In the genomic region with DNA sequence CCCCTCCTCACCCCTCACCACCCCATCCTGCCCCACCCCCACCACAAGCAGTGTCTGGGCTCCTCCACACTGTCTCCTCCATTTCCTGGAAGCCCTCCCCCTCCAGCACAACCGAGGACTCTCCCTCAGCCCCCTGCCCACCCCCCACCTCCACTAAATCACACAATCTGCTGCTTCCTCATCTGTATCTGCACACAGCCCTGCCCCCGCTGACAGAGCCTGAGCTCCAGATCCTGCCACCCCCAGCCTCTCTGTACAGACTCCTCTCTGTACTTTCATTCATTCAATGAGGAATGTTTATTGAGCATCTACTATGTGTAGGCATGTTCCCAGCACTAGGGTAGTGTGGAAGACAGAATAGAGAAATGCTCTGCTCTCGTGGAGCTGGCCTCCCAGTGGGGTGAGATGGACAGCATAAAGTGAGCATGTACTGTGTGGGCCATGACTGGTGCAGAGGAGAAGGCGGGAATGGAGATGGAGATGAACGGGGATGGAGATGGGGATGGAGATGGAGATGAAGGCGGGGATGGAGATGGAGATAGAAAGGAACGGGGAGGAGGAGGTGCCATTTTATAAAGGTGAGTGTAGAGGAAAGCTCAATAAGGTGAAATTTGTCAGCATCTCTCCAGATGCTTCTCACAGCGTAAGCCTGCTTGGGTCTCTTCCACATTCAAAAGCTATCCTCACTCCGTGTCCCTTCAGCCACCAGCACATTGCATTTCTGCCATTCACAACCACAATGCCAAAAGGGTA, we compare ENCODE assay signal across 19 cellular contexts. TPM values are rescaled to one million over a fixed set of nuclear protein-coding genes. Genes with fewer than 3 reads are reported as not detected.
DNase-seq lines count a peak whose midpoint lies in the region; ATAC-seq, FAIRE-seq and TF ChIP-seq lines count a peak whose summit lies in the region.
"Had no signal": no experiment of that assay in that cellular context is flagged by ENCODE, and none has a peak within 500 bp of the region (broad histone marks: within the 10 kb centered on the region; RNA-seq: fewer than 3 reads in every experiment).

No MANE protein-coding gene starts in this region.

- peaks cover 65% of the 10 kb centered on the region for H3K27me3 Mint-ChIP-seq in H9 (ENCODE audit: low read depth)

- no peak overlapping the region for H2BK120ac ChIP-seq in H9 (ENCODE audit: low read depth, low read length, poor library complexity, severe bottlenecking)

- no peak overlapping the region for H3K56ac ChIP-seq in H9 (ENCODE audit: insufficient read length, low read depth, low read length)

- H3K4me3 Mint-ChIP-seq in H9, result no peak overlapping the region
- H3K4me3 Mint-ChIP-seq: CD8-positive, alpha-beta T cell had no signal

- no peak overlapping the region; a peak in 1 of 7 replicates for H3K27ac Mint-ChIP-seq in H9
- H3K27ac Mint-ChIP-seq: CD8-positive, alpha-beta T cell had no signal

- no peak for TF ChIP-seq CTCF in H9 (conservative IDR thresholded peaks at IDR 0.05)
- no peak for TF ChIP-seq CTCF in bronchial epithelial cell (IDR thresholded peaks at IDR 0.05; ENCODE audit: insufficient read depth, low read length, severe bottlenecking)
- TF ChIP-seq CTCF in sigmoid colon (IDR thresholded peaks at IDR 0.05), result no peak

- H3K36me3 ChIP-seq in bronchial epithelial cell (ENCODE audit: control insufficient read depth, insufficient read depth, low read length) (no peaks in the 10 kb centered on the region), sigmoid colon (no peaks in the 10 kb centered on the region)
- H3K36me3 ChIP-seq: BLaER1 had no signal

- H3K4me2 ChIP-seq in H9 (ENCODE audit: insufficient read depth, insufficient read length, low read length), result no peak overlapping the region
- H3K4me2 ChIP-seq: A549, BLaER1, PC-9 had no signal

- no peak for TF ChIP-seq POLR2A in sigmoid colon (IDR thresholded peaks at IDR 0.05)

- no peaks in the 10 kb centered on the region for H3K23me2 ChIP-seq in H9 (ENCODE audit: insufficient read length, low read depth, low read length, poor library complexity, severe bottlenecking)

- peaks cover 10% of the 10 kb centered on the region; the same call in 1 of the 2 replicates for H3K27me3 ChIP-seq in H9 (ENCODE audit: insufficient read depth, low read length)
- H3K27me3 ChIP-seq in bronchial epithelial cell (ENCODE audit: control insufficient read depth, insufficient read depth, low read length), result peaks cover 5% of the 10 kb centered on the region
- peaks cover 7 to 74% (median 44%) of the 10 kb centered on the region in 3 donors for H3K27me3 ChIP-seq in sigmoid colon

- H3K79me1 ChIP-seq in H9 (ENCODE audit: insufficient read depth, low read depth, low read length, poor library complexity, severe bottlenecking), result no peaks in the 10 kb centered on the region

- peaks cover 4% of the 10 kb centered on the region for H4K20me1 ChIP-seq in H9 (ENCODE audit: control insufficient read depth, insufficient read depth, insufficient read length)

- H3K18ac ChIP-seq in H9 (ENCODE audit: insufficient read length, low read depth, low read length), result no peak overlapping the region

- intact Hi-C loops in sigmoid colon (cut with DNase I), result no loop called here

- no peak overlapping the region for H3K23ac ChIP-seq in H9 (ENCODE audit: insufficient read length, low read depth, low read length)

- H3K27ac ChIP-seq in H9 (ENCODE audit: insufficient read length, low read depth, low read length) (no peak overlapping the region), sigmoid colon (no peak overlapping the region)
- H3K27ac ChIP-seq: A549, BLaER1, PC-9, RWPE1 had no signal

- H4K8ac ChIP-seq in H9 (replicated peaks; ENCODE audit: insufficient read length, low read depth, low read length), result no peak overlapping the region

- H2BK12ac ChIP-seq in H9 (ENCODE audit: insufficient read length, low read depth, low read length), result no peak overlapping the region

- H3K4me1 Mint-ChIP-seq in H9, result peaks cover 23% of the 10 kb centered on the region in 2 experiments

- H3K4me3 ChIP-seq in bronchial epithelial cell (ENCODE audit: low read depth, low read length) (no peak overlapping the region), sigmoid colon (no peak overlapping the region)
- H3K4me3 ChIP-seq: A549, BLaER1, PC-9 had no signal

- WGBS in H9 (ENCODE audit: extremely low coverage, insufficient read length, low lambda C conversion rate), result 100% methylated on average over 3 of the region's 9 CpGs
- 72% methylated on average over 9 of the region's 9 CpGs for WGBS in sigmoid colon, 2 donors

- H4K91ac ChIP-seq in H9 (ENCODE audit: insufficient read length, low read depth, low read length), result no peak overlapping the region

- H3K9ac ChIP-seq in H9 (ENCODE audit: extremely low read depth, insufficient read length, low read length), result no peak overlapping the region
- H3K9ac ChIP-seq: BLaER1 had no signal

- H3K36me3 Mint-ChIP-seq in H9 (ENCODE audit: insufficient read depth in 1 of 3, low read depth in 3 of 3), result no peaks in the 10 kb centered on the region
- H3K36me3 Mint-ChIP-seq: CD8-positive, alpha-beta T cell had no signal

- TF ChIP-seq EP300 in sigmoid colon (IDR thresholded peaks at IDR 0.05), result no peak

- H3K9me3 ChIP-seq in H9 (ENCODE audit: control insufficient read depth, low read depth, low read length) (no peaks in the 10 kb centered on the region), sigmoid colon (no peaks in the 10 kb centered on the region)
- H3K9me3 ChIP-seq: A549, BLaER1 had no signal

- no peak overlapping the region for H2BK5ac ChIP-seq in H9 (ENCODE audit: insufficient read length, low read length)

- H2AK5ac ChIP-seq in H9 (ENCODE audit: insufficient read length, low read length), result no peak overlapping the region

- H3T11ph ChIP-seq in H9 (ENCODE audit: low read length), result no peak overlapping the region

- DNase-seq in H9, result peak; percentile 7
- DNase-seq in bronchial epithelial cell (ENCODE audit: low read depth), result no peak
- DNase-seq in left lobe of liver (ENCODE audit: low spot score), result peak; percentile 21
- DNase-seq in sigmoid colon, result peak; percentile 27
- DNase-seq in central memory CD4-positive, alpha-beta T cell, result no peak
- DNase-seq in activated CD4-positive, alpha-beta T cell treated with anti-CD3 and anti-CD28 coated beads for 1 hour, result no peak
- DNase-seq: CD8-positive, alpha-beta T cell; EL; GOT3; KBM-7; NCI-H1105 treated with DMSO at 0.1 percent for 48 hours; NCI-H1694 treated with DMSO at 0.1 percent for 48 hours; NCI-H226; PC-9 had no signal

- no peak overlapping the region for H4K5ac ChIP-seq in H9 (ENCODE audit: insufficient read length, low read depth, low read length)

- FAIRE-seq in bronchial epithelial cell (lab: Jason Lieb, UNC), result peak; percentile 52
- FAIRE-seq: A549, GM12891 had no signal

- H2BK15ac ChIP-seq in H9 (ENCODE audit: low read depth, low read length), result no peak overlapping the region

- H3K79me2 ChIP-seq in H9 (ENCODE audit: insufficient read depth, low read length), result no peaks in the 10 kb centered on the region

- H3K4ac ChIP-seq in H9 (ENCODE audit: low read depth, low read length), result no peak overlapping the region

- no peak overlapping the region for H2AFZ ChIP-seq in H9 (ENCODE audit: low read length)
- H2AFZ ChIP-seq: PC-9 had no signal

- H3K4me1 ChIP-seq in H9 (ENCODE audit: insufficient read depth, low read length), result no peaks in the 10 kb centered on the region
- peaks cover 0 to 21% (median 20%) of the 10 kb centered on the region in 4 donors for H3K4me1 ChIP-seq in sigmoid colon

- H3K14ac ChIP-seq in H9 (ENCODE audit: insufficient read depth, low read length), result no peak overlapping the region

- H2BK20ac ChIP-seq in H9 (ENCODE audit: low read depth, low read length, poor library complexity, severe bottlenecking), result no peak overlapping the region

- ATAC-seq in left lobe of liver (no peak), GM19463 (IDR thresholded peaks at IDR 0.05; ENCODE audit: unreplicated experiment) (no peak)
- ATAC-seq: CD8-positive, alpha-beta T cell had no signal

- no peaks in the 10 kb centered on the region for H3K9me3 Mint-ChIP-seq in H9
- H3K9me3 Mint-ChIP-seq: CD8-positive, alpha-beta T cell had no signal

RNA-seq across cellular contexts. Expression of gene PPP2R2C, which starts 2.5 kb away (rescaled TPM):
- 8.1 and 8.6 TPM in 2 replicates for total RNA-seq in H9 (2021)
- 1.1 and 3.1 TPM in 2 replicates for total RNA-seq in bronchial epithelial cell
- total RNA-seq in left lobe of liver, result 0.13 TPM
- total RNA-seq in sigmoid colon, result 1 to 10 TPM in 3 of 4 donors, under 1 TPM in 1; 0.49 to 2.8 (median 1.3) TPM
- polyA plus RNA-seq in sigmoid colon, result 1 to 10 TPM in 1 of 3 donors, not detected in 2; 1.1 TPM
- total RNA-seq: CD8-positive, alpha-beta T cell had no signal

Comparison
In these comparisons a context has a peak if more than half of its experiments do, and no peak if none do; other contexts are left out.
1. DNase-seq: peak in H9 (single experiment), left lobe of liver (single experiment) and sigmoid colon (single experiment); none in bronchial epithelial cell (single experiment), central memory CD4-positive, alpha-beta T cell (single experiment) and activated CD4-positive, alpha-beta T cell treated with anti-CD3 and anti-CD28 coated beads for 1 hour (single experiment).